Comparison of ENCODE assay signal across 1 cellular context in genomic region chr22:35257321-35258143, GRCh38.
TF ChIP-seq lines count a peak whose summit lies in the region.

A gene with protein sequence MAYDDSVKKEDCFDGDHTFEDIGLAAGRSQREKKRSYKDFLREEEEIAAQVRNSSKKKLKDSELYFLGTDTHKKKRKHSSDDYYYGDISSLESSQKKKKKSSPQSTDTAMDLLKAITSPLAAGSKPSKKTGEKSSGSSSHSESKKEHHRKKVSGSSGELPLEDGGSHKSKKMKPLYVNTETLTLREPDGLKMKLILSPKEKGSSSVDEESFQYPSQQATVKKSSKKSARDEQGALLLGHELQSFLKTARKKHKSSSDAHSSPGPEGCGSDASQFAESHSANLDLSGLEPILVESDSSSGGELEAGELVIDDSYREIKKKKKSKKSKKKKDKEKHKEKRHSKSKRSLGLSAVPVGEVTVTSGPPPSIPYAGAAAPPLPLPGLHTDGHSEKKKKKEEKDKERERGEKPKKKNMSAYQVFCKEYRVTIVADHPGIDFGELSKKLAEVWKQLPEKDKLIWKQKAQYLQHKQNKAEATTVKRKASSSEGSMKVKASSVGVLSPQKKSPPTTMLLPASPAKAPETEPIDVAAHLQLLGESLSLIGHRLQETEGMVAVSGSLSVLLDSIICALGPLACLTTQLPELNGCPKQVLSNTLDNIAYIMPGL (plus strand): TSS chr22:35257493. CDS start chr22:35262391, 4,898 bp downstream.

TF ChIP-seq in HEK293, 187 proteins besides CTCF, POLR2A, EP300 and RAD21 (continued from another document and continues in another):
- TF ChIP-seq PRDM10 (tag by site-specific recombination; IDR thresholded peaks at IDR 0.05) (no peak; the same call in none of the 2 replicates), ZNF580 (tag by site-specific recombination; IDR thresholded peaks at IDR 0.05) (0 out of 2 replicates have a peak, but pooled peaks have one; percentile 21), ZNF707 (tag by site-specific recombination; IDR thresholded peaks at IDR 0.05) (no peak), SALL2 (tag by site-specific recombination; IDR thresholded peaks at IDR 0.05; ENCODE audit: borderline replicate concordance) (peak; percentile 77; the same call in 1 of the 2 replicates), OSR2 (tag by site-specific recombination; IDR thresholded peaks at IDR 0.05) (no peak), ZNF18 (tag by site-specific recombination; IDR thresholded peaks at IDR 0.05) (no peak), SP2 (tag by site-specific recombination; IDR thresholded peaks at IDR 0.05) (peak; percentile 62), ZNF354C (tag by site-specific recombination; IDR thresholded peaks at IDR 0.05; ENCODE audit: borderline replicate concordance, low read depth) (no peak), ZNF514 (tag by site-specific recombination; IDR thresholded peaks at IDR 0.05) (no peak), SCRT2 (tag by site-specific recombination; IDR thresholded peaks at IDR 0.05) (peak; percentile 14; the same call in 1 of the 2 replicates), TRIM28 (IDR thresholded peaks at IDR 0.05; ENCODE audit: borderline replicate concordance, low read length) (0 out of 2 replicates have a peak, but pooled peaks have one; percentile 63), RBAK (tag by site-specific recombination; IDR thresholded peaks at IDR 0.05) (no peak), ZNF792 (tag by site-specific recombination; IDR thresholded peaks at IDR 0.05) (no peak), ZNF701 (tag by site-specific recombination; IDR thresholded peaks at IDR 0.05) (no peak), ZSCAN30 (tag by site-specific recombination; IDR thresholded peaks at IDR 0.05) (peak; percentile 60; the same call in 1 of the 2 replicates), ZNF292 (tag by site-specific recombination; IDR thresholded peaks at IDR 0.05; ENCODE audit: borderline replicate concordance, low read depth) (no peak), ZNF211 (tag by site-specific recombination; IDR thresholded peaks at IDR 0.05; ENCODE audit: low read depth) (no peak), ZNF558 (tag by site-specific recombination; IDR thresholded peaks at IDR 0.05) (0 out of 2 replicates have a peak, but pooled peaks have one; percentile 56), ZFP69B (tag by site-specific recombination; IDR thresholded peaks at IDR 0.05) (peak; percentile 58; the same call in 1 of the 2 replicates), ZNF146 (tag by site-specific recombination; IDR thresholded peaks at IDR 0.05) (no peak), ZNF660 (tag by site-specific recombination; IDR thresholded peaks at IDR 0.05) (peak; percentile 96), WT1 (tag by site-specific recombination; IDR thresholded peaks at IDR 0.05) (no peak), ZNF341 (tag by site-specific recombination; IDR thresholded peaks at IDR 0.05; ENCODE audit: low read depth) (peak; percentile 72), ZNF311 (tag by site-specific recombination; IDR thresholded peaks at IDR 0.05; ENCODE audit: borderline replicate concordance) (no peak), GLIS2 (tag by site-specific recombination; IDR thresholded peaks at IDR 0.05) (peak; percentile 56), GLIS1 (tag by site-specific recombination; IDR thresholded peaks at IDR 0.05) (peak; percentile 38), ZNF223 (tag by site-specific recombination; IDR thresholded peaks at IDR 0.05) (no peak), ZNF157 (tag by site-specific recombination; IDR thresholded peaks at IDR 0.05) (no peak), INSM2 (tag by site-specific recombination; IDR thresholded peaks at IDR 0.05) (no peak; the same call in 1 of the 2 replicates), ZBTB20 (tag by site-specific recombination; IDR thresholded peaks at IDR 0.05) (peak; percentile 79), ZNF585B (tag by site-specific recombination; IDR thresholded peaks at IDR 0.05) (no peak), ZNF266 (tag by site-specific recombination; IDR thresholded peaks at IDR 0.05; ENCODE audit: low read depth) (no peak), ZNF426 (tag by site-specific recombination; IDR thresholded peaks at IDR 0.05) (no peak), ZBTB21 (tag by site-specific recombination; IDR thresholded peaks at IDR 0.05) (no peak), ZNF140 (tag by site-specific recombination; IDR thresholded peaks at IDR 0.05) (no peak), ZNF274 (IDR thresholded peaks at IDR 0.05; ENCODE audit: low read length) (no peak), ZNF274 (tag by site-specific recombination; IDR thresholded peaks at IDR 0.05; ENCODE audit: borderline replicate concordance) (no peak), IKZF3 (tag by site-specific recombination; IDR thresholded peaks at IDR 0.05) (no peak; the same call in 1 of the 2 replicates), KLF16 (tag by site-specific recombination; IDR thresholded peaks at IDR 0.05) (peak; percentile 93), ZNF664 (tag by site-specific recombination; IDR thresholded peaks at IDR 0.05) (peak; percentile 96; the same call in 1 of the 2 replicates), ZNF362 (tag by site-specific recombination; IDR thresholded peaks at IDR 0.05) (no peak)
- TF ChIP-seq, protein P1, sequence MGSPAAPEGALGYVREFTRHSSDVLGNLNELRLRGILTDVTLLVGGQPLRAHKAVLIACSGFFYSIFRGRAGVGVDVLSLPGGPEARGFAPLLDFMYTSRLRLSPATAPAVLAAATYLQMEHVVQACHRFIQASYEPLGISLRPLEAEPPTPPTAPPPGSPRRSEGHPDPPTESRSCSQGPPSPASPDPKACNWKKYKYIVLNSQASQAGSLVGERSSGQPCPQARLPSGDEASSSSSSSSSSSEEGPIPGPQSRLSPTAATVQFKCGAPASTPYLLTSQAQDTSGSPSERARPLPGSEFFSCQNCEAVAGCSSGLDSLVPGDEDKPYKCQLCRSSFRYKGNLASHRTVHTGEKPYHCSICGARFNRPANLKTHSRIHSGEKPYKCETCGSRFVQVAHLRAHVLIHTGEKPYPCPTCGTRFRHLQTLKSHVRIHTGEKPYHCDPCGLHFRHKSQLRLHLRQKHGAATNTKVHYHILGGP (tag by site-specific recombination; IDR thresholded peaks at IDR 0.05) = no peak
- TF ChIP-seq, protein P2, sequence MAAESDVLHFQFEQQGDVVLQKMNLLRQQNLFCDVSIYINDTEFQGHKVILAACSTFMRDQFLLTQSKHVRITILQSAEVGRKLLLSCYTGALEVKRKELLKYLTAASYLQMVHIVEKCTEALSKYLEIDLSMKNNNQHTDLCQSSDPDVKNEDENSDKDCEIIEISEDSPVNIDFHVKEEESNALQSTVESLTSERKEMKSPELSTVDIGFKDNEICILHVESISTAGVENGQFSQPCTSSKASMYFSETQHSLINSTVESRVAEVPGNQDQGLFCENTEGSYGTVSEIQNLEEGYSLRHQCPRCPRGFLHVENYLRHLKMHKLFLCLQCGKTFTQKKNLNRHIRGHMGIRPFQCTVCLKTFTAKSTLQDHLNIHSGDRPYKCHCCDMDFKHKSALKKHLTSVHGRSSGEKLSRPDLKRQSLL (tag by site-specific recombination; IDR thresholded peaks at IDR 0.05) = 0 out of 2 replicates have a peak, but pooled peaks have one; percentile 53
- TF ChIP-seq, protein P3, sequence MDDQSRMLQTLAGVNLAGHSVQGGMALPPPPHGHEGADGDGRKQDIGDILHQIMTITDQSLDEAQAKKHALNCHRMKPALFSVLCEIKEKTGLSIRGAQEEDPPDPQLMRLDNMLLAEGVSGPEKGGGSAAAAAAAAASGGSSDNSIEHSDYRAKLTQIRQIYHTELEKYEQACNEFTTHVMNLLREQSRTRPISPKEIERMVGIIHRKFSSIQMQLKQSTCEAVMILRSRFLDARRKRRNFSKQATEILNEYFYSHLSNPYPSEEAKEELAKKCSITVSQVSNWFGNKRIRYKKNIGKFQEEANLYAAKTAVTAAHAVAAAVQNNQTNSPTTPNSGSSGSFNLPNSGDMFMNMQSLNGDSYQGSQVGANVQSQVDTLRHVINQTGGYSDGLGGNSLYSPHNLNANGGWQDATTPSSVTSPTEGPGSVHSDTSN (CRISPR knock-in tag; IDR thresholded peaks at IDR 0.05) = peak; percentile 50; the same call in 1 of the 2 replicates
- TF ChIP-seq, protein P4, sequence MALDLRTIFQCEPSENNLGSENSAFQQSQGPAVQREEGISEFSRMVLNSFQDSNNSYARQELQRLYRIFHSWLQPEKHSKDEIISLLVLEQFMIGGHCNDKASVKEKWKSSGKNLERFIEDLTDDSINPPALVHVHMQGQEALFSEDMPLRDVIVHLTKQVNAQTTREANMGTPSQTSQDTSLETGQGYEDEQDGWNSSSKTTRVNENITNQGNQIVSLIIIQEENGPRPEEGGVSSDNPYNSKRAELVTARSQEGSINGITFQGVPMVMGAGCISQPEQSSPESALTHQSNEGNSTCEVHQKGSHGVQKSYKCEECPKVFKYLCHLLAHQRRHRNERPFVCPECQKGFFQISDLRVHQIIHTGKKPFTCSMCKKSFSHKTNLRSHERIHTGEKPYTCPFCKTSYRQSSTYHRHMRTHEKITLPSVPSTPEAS (tag by site-specific recombination; IDR thresholded peaks at IDR 0.05) = no peak
- TF ChIP-seq, protein P5, sequence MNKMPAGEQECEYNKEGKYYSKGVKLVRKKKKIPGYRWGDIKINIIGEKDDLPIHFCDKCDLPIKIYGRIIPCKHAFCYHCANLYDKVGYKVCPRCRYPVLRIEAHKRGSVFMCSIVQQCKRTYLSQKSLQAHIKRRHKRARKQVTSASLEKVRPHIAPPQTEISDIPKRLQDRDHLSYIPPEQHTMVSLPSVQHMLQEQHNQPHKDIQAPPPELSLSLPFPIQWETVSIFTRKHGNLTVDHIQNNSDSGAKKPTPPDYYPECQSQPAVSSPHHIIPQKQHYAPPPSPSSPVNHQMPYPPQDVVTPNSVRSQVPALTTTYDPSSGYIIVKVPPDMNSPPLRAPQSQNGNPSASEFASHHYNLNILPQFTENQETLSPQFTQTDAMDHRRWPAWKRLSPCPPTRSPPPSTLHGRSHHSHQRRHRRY (tag by site-specific recombination; IDR thresholded peaks at IDR 0.05) = no peak
- TF ChIP-seq, protein P6, sequence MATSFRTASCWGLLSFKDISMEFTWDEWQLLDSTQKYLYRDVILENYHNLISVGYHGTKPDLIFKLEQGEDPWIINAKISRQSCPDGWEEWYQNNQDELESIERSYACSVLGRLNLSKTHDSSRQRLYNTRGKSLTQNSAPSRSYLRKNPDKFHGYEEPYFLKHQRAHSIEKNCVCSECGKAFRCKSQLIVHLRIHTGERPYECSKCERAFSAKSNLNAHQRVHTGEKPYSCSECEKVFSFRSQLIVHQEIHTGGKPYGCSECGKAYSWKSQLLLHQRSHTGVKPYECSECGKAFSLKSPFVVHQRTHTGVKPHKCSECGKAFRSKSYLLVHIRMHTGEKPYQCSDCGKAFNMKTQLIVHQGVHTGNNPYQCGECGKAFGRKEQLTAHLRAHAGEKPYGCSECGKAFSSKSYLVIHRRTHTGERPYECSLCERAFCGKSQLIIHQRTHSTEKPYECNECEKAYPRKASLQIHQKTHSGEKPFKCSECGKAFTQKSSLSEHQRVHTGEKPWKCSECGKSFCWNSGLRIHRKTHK (tag by site-specific recombination; IDR thresholded peaks at IDR 0.05) = no peak
